ENCODE assay signal across 21 cellular contexts in the genomic region with DNA sequence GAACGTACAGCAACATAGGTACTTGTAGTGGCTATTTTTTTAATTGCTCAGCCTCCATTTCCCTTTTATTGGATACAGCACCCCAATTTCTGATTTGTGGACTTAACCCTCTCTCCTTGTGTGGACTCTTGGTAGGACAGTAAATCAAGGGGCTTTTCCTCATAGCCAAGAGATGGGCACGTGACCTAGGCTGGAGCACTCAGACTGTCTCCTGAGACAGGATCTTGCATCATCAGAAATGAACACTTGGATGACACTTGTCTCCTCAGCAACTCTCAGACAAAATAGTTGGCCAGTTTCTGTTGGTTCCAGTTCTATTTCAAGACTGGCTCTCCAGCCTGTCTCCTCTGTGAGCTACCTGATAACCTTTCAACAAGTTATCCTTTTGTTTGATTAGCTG.
"Had no signal": no experiment of that assay in that cellular context is flagged by ENCODE, and none has a peak within 500 bp of the region (broad histone marks: within the 10 kb centered on the region; RNA-seq: fewer than 3 reads in every experiment).

No MANE protein-coding gene starts in this region.

- ATAC-seq: effector memory CD8-positive, alpha-beta T cell; esophagus mucosa; left lobe of liver; naive thymus-derived CD8-positive, alpha-beta T cell; upper lobe of right lung; WTC11 had no signal

- H3K4me1 Mint-ChIP-seq: naive thymus-derived CD8-positive, alpha-beta T cell had no signal

- H3K27ac Mint-ChIP-seq: activated naive CD8-positive, alpha-beta T cell treated with anti-CD3 and anti-CD28 coated beads for 36 hours; effector memory CD8-positive, alpha-beta T cell; mesothelial cell of epicardium; naive thymus-derived CD8-positive, alpha-beta T cell; stimulated activated naive CD8-positive, alpha-beta T cell treated with anti-CD3 and anti-CD28 coated beads, Interleukin-15, Interleukin-2, amounts not matched to agents 100 ng/mL and 50 ng/mL, for 24 hours; WTC11 had no signal

- H3K4me3 Mint-ChIP-seq: activated naive CD8-positive, alpha-beta T cell treated with anti-CD3 and anti-CD28 coated beads for 36 hours; effector memory CD8-positive, alpha-beta T cell; mesothelial cell of epicardium; naive thymus-derived CD8-positive, alpha-beta T cell; stimulated activated naive CD8-positive, alpha-beta T cell treated with anti-CD3 and anti-CD28 coated beads, Interleukin-15, Interleukin-2, amounts not matched to agents 100 ng/mL and 50 ng/mL, for 24 hours; WTC11 had no signal

- DNase-seq: activated CD4-positive, alpha-beta T cell treated with anti-CD3 and anti-CD28 coated beads, Interleukin-2, amount 50 U/mL, for 4 hours; activated CD8-positive, alpha-beta memory T cell treated with anti-CD3 and anti-CD28 coated beads, Interleukin-2, amount 50 U/mL, for 48 hours; activated naive CD4-positive, alpha-beta T cell treated with Interleukin-2 at 50 U/mL for 16 hours; activated naive CD8-positive, alpha-beta T cell treated with anti-CD3 and anti-CD28 coated beads for 36 hours; activated T-cell treated with anti-CD3 and anti-CD28 coated beads, Interleukin-2, amount 50 U/mL, for 48 hours; colonic mucosa; dorsolateral prefrontal cortex; effector memory CD8-positive, alpha-beta T cell; foreskin melanocyte; naive thymus-derived CD8-positive, alpha-beta T cell; ovary; stimulated activated CD4-positive, alpha-beta T cell treated with anti-CD3 and anti-CD28 coated beads, Interleukin-12 subunit alpha, Interleukin-12 subunit beta, amount 100 ng/mL, for 4 hours; substantia nigra; T-helper 9 cell; thyroid gland; upper lobe of right lung had no signal

- H3K9me3 Mint-ChIP-seq: activated naive CD8-positive, alpha-beta T cell treated with anti-CD3 and anti-CD28 coated beads for 36 hours; effector memory CD8-positive, alpha-beta T cell; naive thymus-derived CD8-positive, alpha-beta T cell; stimulated activated naive CD8-positive, alpha-beta T cell treated with anti-CD3 and anti-CD28 coated beads, Interleukin-15, Interleukin-2, amounts not matched to agents 100 ng/mL and 50 ng/mL, for 24 hours had no signal

- H3K36me3 Mint-ChIP-seq: activated naive CD8-positive, alpha-beta T cell treated with anti-CD3 and anti-CD28 coated beads for 36 hours; mesothelial cell of epicardium; WTC11 had no signal
